In the genomic region with DNA sequence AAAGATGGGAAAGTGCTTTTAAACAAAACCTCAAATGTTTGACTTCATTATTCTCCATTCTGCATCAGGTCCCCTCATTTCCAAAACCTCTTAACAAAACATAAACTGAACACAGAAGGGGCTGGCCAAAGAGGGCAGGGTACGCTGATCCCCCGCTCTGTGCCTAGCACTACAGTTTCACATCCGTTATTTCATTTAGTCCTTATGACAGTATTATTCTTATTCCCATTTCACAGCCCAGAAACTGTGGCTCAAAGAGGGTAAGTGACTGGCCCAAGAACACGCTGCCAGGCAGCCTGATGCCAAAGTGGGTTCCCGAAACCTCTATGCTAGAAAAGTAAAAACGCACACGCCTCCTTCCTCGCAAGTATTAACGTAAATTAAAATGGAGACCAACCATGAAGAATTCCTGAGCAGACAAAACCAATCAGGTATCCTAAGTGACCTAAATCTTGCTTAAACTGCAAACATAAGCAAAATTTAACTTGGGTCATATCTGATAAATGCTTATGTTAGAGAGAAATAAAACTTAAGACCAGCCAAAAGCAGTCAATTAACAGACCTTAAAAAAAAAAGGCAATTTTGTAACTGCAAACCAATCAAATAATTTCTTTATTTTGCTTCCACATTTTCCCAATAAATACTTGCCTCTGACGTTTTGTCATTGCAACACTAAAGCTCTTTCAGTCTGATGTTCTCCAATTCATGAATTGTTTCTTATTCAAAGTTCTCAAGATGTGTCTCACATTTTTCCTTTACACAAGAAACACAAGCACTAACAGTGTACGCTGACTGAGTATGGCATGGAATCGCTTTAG, we compare ENCODE assay signal across 8 cellular contexts. TPM values are rescaled to one million over a fixed set of nuclear protein-coding genes. Genes with fewer than 3 reads are reported as not detected.
DNase-seq lines count a peak whose midpoint lies in the region; ATAC-seq and TF ChIP-seq lines count a peak whose summit lies in the region.

No MANE protein-coding gene starts in this region.

- H3K27ac ChIP-seq in lower lobe of right lung = peak overlapping the region; percentile 94

- peaks cover 40% of the 10 kb centered on the region for H3K4me1 Mint-ChIP-seq in activated naive CD4-positive, alpha-beta T cell treated with anti-CD3 and anti-CD28 coated beads for 36 hours (ENCODE audit: low read depth)
- H3K4me1 Mint-ChIP-seq in type B pancreatic cell (ENCODE audit: unreplicated experiment) = peaks cover 30% of the 10 kb centered on the region

- intact Hi-C loops in activated naive CD4-positive, alpha-beta T cell treated with anti-CD3 and anti-CD28 coated beads for 36 hours (cut with micrococcal nuclease) = loop anchor here (5.0 to 10.0 kb wide), 3 partner anchors 271 to 1531 kb away; partner anchors contain the start of gene SDHB
- intact Hi-C loops in lower lobe of right lung (cut with DNase I) = no loop called here

- peak overlapping the region; percentile 14 for H3K27ac Mint-ChIP-seq in activated naive CD4-positive, alpha-beta T cell treated with anti-CD3 and anti-CD28 coated beads for 36 hours
- peak overlapping the region; percentile 98 for H3K27ac Mint-ChIP-seq in type B pancreatic cell

- H3K27me3 ChIP-seq in lower lobe of right lung (ENCODE audit: low read depth) = no peaks in the 10 kb centered on the region

- no peaks in the 10 kb centered on the region for H3K9me3 Mint-ChIP-seq in activated naive CD4-positive, alpha-beta T cell treated with anti-CD3 and anti-CD28 coated beads for 36 hours
- no peaks in the 10 kb centered on the region for H3K9me3 Mint-ChIP-seq in type B pancreatic cell

- H3K4me3 ChIP-seq in astrocyte of the spinal cord (ENCODE audit: low read depth, low read length) (peak overlapping the region; percentile 51), lower lobe of right lung (peak overlapping the region; percentile 81)

- H3K27me3 Mint-ChIP-seq in activated naive CD4-positive, alpha-beta T cell treated with anti-CD3 and anti-CD28 coated beads for 36 hours (ENCODE audit: low read depth) = no peaks in the 10 kb centered on the region
- no peaks in the 10 kb centered on the region for H3K27me3 Mint-ChIP-seq in type B pancreatic cell

- CTCF ChIA-PET in activated naive CD4-positive, alpha-beta T cell treated with anti-CD3 and anti-CD28 coated beads for 36 hours (lab: Charles Lee) = interaction anchor here (1.0 kb wide), 1 partner anchor 8 kb away, joined by 4 read pairs; no protein-coding TSS in a partner anchor

- no peak for DNase-seq in activated naive CD4-positive, alpha-beta T cell treated with anti-CD3 and anti-CD28 coated beads for 36 hours
- DNase-seq in activated naive CD4-positive, alpha-beta T cell treated with anti-CD3 and anti-CD28 coated beads, Interleukin-2, amount 50 U/mL, for 16 hours = no peak
- DNase-seq in astrocyte of the spinal cord (ENCODE audit: low read depth, low spot score) (peak; percentile 47), lower lobe of right lung (no peak), type B pancreatic cell (ENCODE audit: extremely low spot score, unreplicated experiment) (no peak), A172 (ENCODE audit: low spot score) (no peak), NCI-H2171 (lab: John Stamatoyannopoulos, UW) (no peak)

- in situ Hi-C loops in astrocyte of the spinal cord (cut with HindIII; ENCODE audit: low sequenced_read_pairs) = no loop called here

- no peaks in the 10 kb centered on the region for H3K36me3 Mint-ChIP-seq in activated naive CD4-positive, alpha-beta T cell treated with anti-CD3 and anti-CD28 coated beads for 36 hours (ENCODE audit: low read depth)
- H3K36me3 Mint-ChIP-seq in type B pancreatic cell = no peaks in the 10 kb centered on the region

- TF ChIP-seq CTCF in astrocyte of the spinal cord (IDR thresholded peaks at IDR 0.05; ENCODE audit: low read depth, low read length) (no peak), lower lobe of right lung (IDR thresholded peaks at IDR 0.05) (no peak), type B pancreatic cell (conservative IDR thresholded peaks at IDR 0.05) (no peak)

- peaks cover 35% of the 10 kb centered on the region for H3K4me1 ChIP-seq in lower lobe of right lung

- no peaks in the 10 kb centered on the region for H3K36me3 ChIP-seq in lower lobe of right lung

- ATAC-seq in lower lobe of right lung (no peak), GM19351 (IDR thresholded peaks at IDR 0.05; ENCODE audit: unreplicated experiment) (no peak)

- no peaks in the 10 kb centered on the region for H3K9me3 ChIP-seq in lower lobe of right lung

- H3K4me3 Mint-ChIP-seq in activated naive CD4-positive, alpha-beta T cell treated with anti-CD3 and anti-CD28 coated beads for 36 hours = peak overlapping the region; percentile 95
- peak overlapping the region; percentile 93 for H3K4me3 Mint-ChIP-seq in type B pancreatic cell

RNA-seq across cellular contexts. Expression of gene CASP9, which starts 0.7 kb away (rescaled TPM):
- 1 to 10 TPM; 6.3 to 6.5 TPM for total RNA-seq in activated naive CD4-positive, alpha-beta T cell treated with anti-CD3 and anti-CD28 coated beads for 36 hours
- 16.4 TPM for total RNA-seq in lower lobe of right lung
- 13.1 and 13.5 TPM in 2 replicates for total RNA-seq in type B pancreatic cell (ENCODE audit: low replicate concordance)
- total RNA-seq in A172 (2014; rRNA removed; shearing (Covaris generic)) = 8.0 and 8.6 TPM in 2 replicates

RNA-seq across cellular contexts. Expression of gene DNAJC16, which starts 3.3 kb away (rescaled TPM):
- total RNA-seq in activated naive CD4-positive, alpha-beta T cell treated with anti-CD3 and anti-CD28 coated beads for 36 hours = 1 to 10 TPM; 7.1 to 9.8 TPM
- total RNA-seq in lower lobe of right lung = 23.9 TPM
- total RNA-seq in type B pancreatic cell (ENCODE audit: low replicate concordance) = 23.7 and 26.3 TPM in 2 replicates
- total RNA-seq in A172 (2014; rRNA removed; shearing (Covaris generic)) = 8.7 and 14.5 TPM in 2 replicates

RNA-seq across cellular contexts. Expression of gene CELA2B, which starts 47.4 kb away (rescaled TPM):
- total RNA-seq in activated naive CD4-positive, alpha-beta T cell treated with anti-CD3 and anti-CD28 coated beads for 36 hours = not detected
- total RNA-seq in lower lobe of right lung = not detected
- total RNA-seq in type B pancreatic cell (ENCODE audit: low replicate concordance) = not detected in 2 replicates
- not detected in 2 replicates for total RNA-seq in A172 (2014; rRNA removed; shearing (Covaris generic))
